ENCODE assay signal across 26 cellular contexts in the genomic region with DNA sequence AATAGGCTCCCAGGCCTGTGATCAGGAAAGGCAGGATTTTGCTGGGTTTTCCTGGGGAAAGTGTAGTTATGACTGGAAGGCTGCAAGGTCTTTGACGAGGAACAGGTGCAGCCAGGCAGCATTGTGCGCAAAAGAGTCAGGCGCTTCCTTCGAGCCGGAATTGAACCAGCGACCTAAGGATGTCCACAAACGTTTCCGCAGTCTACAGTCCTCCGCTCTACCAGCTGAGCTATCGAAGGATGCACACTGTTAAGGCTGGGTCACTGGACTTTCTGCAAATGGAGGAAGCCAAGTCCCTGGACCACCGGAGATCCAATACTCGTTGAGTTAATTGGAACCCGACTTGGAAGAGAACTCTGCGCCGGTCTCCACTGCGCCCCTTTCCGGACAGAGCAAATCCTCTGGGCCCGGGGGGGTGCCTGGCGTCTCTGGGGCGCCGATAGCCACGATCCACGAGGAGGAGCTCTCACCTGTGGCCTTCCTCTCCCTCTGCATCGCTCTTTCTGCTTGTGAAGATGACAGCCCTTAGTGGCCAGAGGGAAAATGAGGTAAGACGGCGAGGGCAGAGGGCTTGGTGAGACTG. TPM values are rescaled to one million over a fixed set of nuclear protein-coding genes. Genes with fewer than 3 reads are reported as not detected.
"Had no signal": no experiment of that assay in that cellular context is flagged by ENCODE, and none has a peak within 500 bp of the region (broad histone marks: within the 10 kb centered on the region; RNA-seq: fewer than 3 reads in every experiment).

No MANE protein-coding gene starts in this region.

- H3K36me3 Mint-ChIP-seq: activated CD4-positive, alpha-beta memory T cell treated with anti-CD3 and anti-CD28 coated beads for 36 hours; activated naive CD8-positive, alpha-beta T cell treated with anti-CD3 and anti-CD28 coated beads for 36 hours had no signal

- H3K4me1 ChIP-seq: breast epithelium had no signal

- H3K4me1 Mint-ChIP-seq: neural crest cell had no signal

- ATAC-seq: activated CD4-positive, alpha-beta T cell treated with anti-CD3 and anti-CD28 coated beads for 36 hours; gastroesophageal sphincter; heart left ventricle; left lobe of liver; naive thymus-derived CD4-positive, alpha-beta T cell had no signal

- H3K27ac Mint-ChIP-seq: activated B cell treated with CpG ODN at 0.5 μM for 24 hours; activated CD4-positive, alpha-beta memory T cell treated with anti-CD3 and anti-CD28 coated beads for 36 hours; activated CD4-positive, alpha-beta T cell treated with anti-CD3 and anti-CD28 coated beads for 36 hours; activated naive CD8-positive, alpha-beta T cell treated with anti-CD3 and anti-CD28 coated beads for 36 hours; naive thymus-derived CD4-positive, alpha-beta T cell had no signal

- H3K9me3 Mint-ChIP-seq: activated B cell treated with CpG ODN at 0.5 μM for 24 hours; activated CD4-positive, alpha-beta memory T cell treated with anti-CD3 and anti-CD28 coated beads for 36 hours; activated naive CD8-positive, alpha-beta T cell treated with anti-CD3 and anti-CD28 coated beads for 36 hours; central memory CD8-positive, alpha-beta T cell; neural crest cell had no signal

- H3K4me3 ChIP-seq: breast epithelium, dorsolateral prefrontal cortex, esophagus squamous epithelium, gastroesophageal sphincter, heart left ventricle, lung, upper lobe of left lung had no signal

- H3K9me3 ChIP-seq: breast epithelium, esophagus squamous epithelium, gastroesophageal sphincter, heart left ventricle, upper lobe of left lung had no signal

- DNase-seq: activated B cell treated with CpG ODN at 0.5 μM for 24 hours; activated CD4-positive, alpha-beta memory T cell treated with anti-CD3 and anti-CD28 coated beads for 36 hours; activated CD4-positive, alpha-beta T cell treated with anti-CD3 and anti-CD28 coated beads for 36 hours; activated naive CD4-positive, alpha-beta T cell treated with Interleukin-2 at 50 U/mL for 16 hours; activated naive CD8-positive, alpha-beta T cell treated with anti-CD3 and anti-CD28 coated beads for 36 hours; activated T-cell treated with anti-CD3 and anti-CD28 coated beads, Interleukin-2, amount 50 U/mL, for 48 hours; dorsolateral prefrontal cortex; esophagus squamous epithelium; heart left ventricle; naive thymus-derived CD4-positive, alpha-beta T cell; stimulated activated CD4-positive, alpha-beta T cell treated with anti-CD3 and anti-CD28 coated beads, Interleukin-4, amount 100 ng/mL, for 24 hours; stimulated activated naive CD4-positive, alpha-beta T cell treated with Interleukin-2 at 50 U/mL for 16 hours; T-helper 9 cell had no signal

- H3K4me3 Mint-ChIP-seq: activated B cell treated with CpG ODN at 0.5 μM for 24 hours; activated CD4-positive, alpha-beta memory T cell treated with anti-CD3 and anti-CD28 coated beads for 36 hours; activated CD4-positive, alpha-beta T cell treated with anti-CD3 and anti-CD28 coated beads for 36 hours; activated naive CD8-positive, alpha-beta T cell treated with anti-CD3 and anti-CD28 coated beads for 36 hours; central memory CD8-positive, alpha-beta T cell; neural crest cell had no signal

- H3K36me3 ChIP-seq: breast epithelium, esophagus squamous epithelium, gastroesophageal sphincter, heart left ventricle, upper lobe of left lung had no signal

RNA-seq across cellular contexts. Expression of a gene that starts 18.4 kb away (rescaled TPM):
- total RNA-seq: activated B cell treated with CpG ODN at 0.5 μM for 24 hours; activated CD4-positive, alpha-beta memory T cell treated with anti-CD3 and anti-CD28 coated beads for 36 hours; activated CD4-positive, alpha-beta T cell treated with anti-CD3 and anti-CD28 coated beads for 36 hours; activated naive CD8-positive, alpha-beta T cell treated with anti-CD3 and anti-CD28 coated beads for 36 hours; breast epithelium; dorsolateral prefrontal cortex; esophagus squamous epithelium; gastroesophageal sphincter; heart left ventricle; kidney epithelial cell; left lobe of liver; lung; naive thymus-derived CD4-positive, alpha-beta T cell; neural crest cell; osteoblast; posterior vena cava; renal cortical epithelial cell; subcutaneous adipose tissue; T-helper 1 cell treated with Interleukin-12 subunit alpha and Interleukin-12 subunit beta and Interleukin-4 antibody, amounts not matched to agents 30 ng/mL and 1 ng/mL, for 36 hours; upper lobe of left lung had no signal

RNA-seq across cellular contexts. Expression of a gene that starts 28.7 kb away (rescaled TPM):
- total RNA-seq: activated B cell treated with CpG ODN at 0.5 μM for 24 hours had no signal
